ENCODE assay signal across 1 cellular context in the genomic region with DNA sequence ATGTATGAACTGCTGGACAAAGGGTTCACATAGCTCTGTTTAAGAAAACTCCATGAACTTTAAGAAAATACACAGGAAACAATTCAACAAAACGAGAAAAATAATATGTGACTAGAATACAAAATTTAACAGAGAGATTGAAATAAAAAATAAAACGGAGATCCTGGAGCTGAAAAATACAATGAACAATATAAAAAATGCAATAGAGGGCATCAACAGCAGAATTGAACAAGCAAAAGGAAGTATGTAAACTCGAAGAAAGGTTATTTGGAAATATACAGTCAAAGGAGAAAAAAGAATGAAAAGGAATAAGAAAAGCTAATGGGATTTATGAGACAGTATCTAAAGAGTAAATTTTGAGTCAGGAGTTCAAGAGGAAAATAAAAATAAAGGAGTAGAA.
TF ChIP-seq lines count a peak whose summit lies in the region.

No MANE protein-coding gene starts in this region.

TF ChIP-seq in HEK293, 187 proteins besides CTCF, POLR2A, EP300 and RAD21 (continued from another document):
- no peak for TF ChIP-seq ZNF26 (tag by site-specific recombination; IDR thresholded peaks at IDR 0.05)
- no peak for TF ChIP-seq SP7 (tag by site-specific recombination; IDR thresholded peaks at IDR 0.05)
